ENCODE assay signal across 23 cellular contexts in genomic region chr10:992523-993340, GRCh38. TPM values are rescaled to one million over a fixed set of nuclear protein-coding genes. Genes with fewer than 3 reads are reported as not detected.
DNase-seq lines count a peak whose midpoint lies in the region; ATAC-seq and TF ChIP-seq lines count a peak whose summit lies in the region.
"Had no signal": no experiment of that assay in that cellular context is flagged by ENCODE, and none has a peak within 500 bp of the region (broad histone marks: within the 10 kb centered on the region; RNA-seq: fewer than 3 reads in every experiment).

No MANE protein-coding gene starts in this region.

- no peak overlapping the region for H3K4me3 Mint-ChIP-seq in activated B cell treated with CpG ODN at 0.5 μM for 24 hours
- H3K4me3 Mint-ChIP-seq: naive thymus-derived CD4-positive, alpha-beta T cell had no signal

- CTCF ChIA-PET in activated B cell treated with CpG ODN at 0.5 μM for 24 hours (lab: Charles Lee), result no interaction called here

- no peak for TF ChIP-seq CTCF in activated B cell treated with CpG ODN at 0.5 μM for 24 hours (IDR thresholded peaks at IDR 0.05)

- no peaks in the 10 kb centered on the region for H3K9me3 Mint-ChIP-seq in activated B cell treated with CpG ODN at 0.5 μM for 24 hours

- peaks cover 73% of the 10 kb centered on the region for H3K36me3 Mint-ChIP-seq in activated B cell treated with CpG ODN at 0.5 μM for 24 hours (ENCODE audit: low read depth)

- ATAC-seq in GM18508 (IDR thresholded peaks at IDR 0.05; ENCODE audit: insufficient read depth, unreplicated experiment) (peak; percentile 33), GM19463 (IDR thresholded peaks at IDR 0.05; ENCODE audit: unreplicated experiment) (peak; percentile 24), activated B cell treated with CpG ODN at 0.5 μM for 24 hours (ENCODE audit: low read depth) (no peak), GM21367 (IDR thresholded peaks at IDR 0.05; ENCODE audit: unreplicated experiment) (no peak), HG03095 (IDR thresholded peaks at IDR 0.05; ENCODE audit: unreplicated experiment) (no peak)
- ATAC-seq: activated CD4-positive, CD25-positive, alpha-beta regulatory T cell treated with anti-CD3 and anti-CD28 coated beads, Interleukin-2, amount 50 U/mL, for 24 hours; naive thymus-derived CD4-positive, alpha-beta T cell had no signal

- DNase-seq in activated B cell treated with CpG ODN at 0.5 μM for 24 hours, result no peak
- peak; percentile 18 for DNase-seq in medulla oblongata (ENCODE audit: extremely low spot score)
- no peak for DNase-seq in NK-92 (lab: John Stamatoyannopoulos, UW; ENCODE audit: unreplicated experiment)
- no peak for DNase-seq in activated effector memory CD4-positive, alpha-beta T cell treated with Interleukin-2 at 50 U/mL for 16 hours
- DNase-seq: BE2C; HCEC 1CT; Kasumi-1; NCI-H1417; NCI-H2171; SJCRH30; stimulated activated CD4-positive, alpha-beta T cell treated with anti-CD3 and anti-CD28 coated beads, Interleukin-4, amount 100 ng/mL, for 4 hours had no signal

- peaks cover 37% of the 10 kb centered on the region for H3K4me1 Mint-ChIP-seq in activated B cell treated with CpG ODN at 0.5 μM for 24 hours

- no peaks in the 10 kb centered on the region for H3K27me3 Mint-ChIP-seq in activated B cell treated with CpG ODN at 0.5 μM for 24 hours
- H3K27me3 Mint-ChIP-seq: naive thymus-derived CD4-positive, alpha-beta T cell had no signal

- intact Hi-C loops in activated B cell treated with CpG ODN at 0.5 μM for 24 hours (cut with micrococcal nuclease), result no loop called here

- peak overlapping the region; percentile 63 for H3K27ac Mint-ChIP-seq in activated B cell treated with CpG ODN at 0.5 μM for 24 hours
- H3K27ac Mint-ChIP-seq: naive thymus-derived CD4-positive, alpha-beta T cell had no signal

- POLR2A ChIA-PET in activated B cell treated with CpG ODN at 0.5 μM for 24 hours (lab: Charles Lee), result interaction anchor here (1.3 to 1.9 kb wide), 3 partner anchors 56 to 63 kb away, joined by 4 read pairs; partner anchors contain the start of genes IDI1 and LARP4B

RNA-seq across cellular contexts. Expression of gene GTPBP4, which starts 4.5 kb away (rescaled TPM):
- 68.0 and 73.8 TPM in 2 replicates for total RNA-seq in activated B cell treated with CpG ODN at 0.5 μM for 24 hours

RNA-seq across cellular contexts. Expression of gene IDI2, which starts 32.9 kb away (rescaled TPM):
- total RNA-seq in activated B cell treated with CpG ODN at 0.5 μM for 24 hours, result not detected in 2 replicates
- total RNA-seq: ascending aorta; chondrocyte; G401; naive thymus-derived CD4-positive, alpha-beta T cell; posterior vena cava; SJCRH30; T-helper 2 cell treated with Interferon-gamma antibody and Interleukin-4, amounts not matched to agents 100 ng/mL and 5 ng/mL, for 36 hours; thoracic aorta had no signal

RNA-seq across cellular contexts. Expression of gene IDI1, which starts 56.2 kb away (rescaled TPM):
- total RNA-seq in activated B cell treated with CpG ODN at 0.5 μM for 24 hours, result 75.8 and 79.8 TPM in 2 replicates

Comparison
In these comparisons a context has a peak if more than half of its experiments do, and no peak if none do; other contexts are left out.
1. ATAC-seq: peak in GM18508 (single experiment) and GM19463 (single experiment); none in activated B cell treated with CpG ODN at 0.5 μM for 24 hours (single experiment), GM21367 (single experiment) and HG03095 (single experiment).